ENCODE assay signal across 8 cellular contexts in the genomic region with DNA sequence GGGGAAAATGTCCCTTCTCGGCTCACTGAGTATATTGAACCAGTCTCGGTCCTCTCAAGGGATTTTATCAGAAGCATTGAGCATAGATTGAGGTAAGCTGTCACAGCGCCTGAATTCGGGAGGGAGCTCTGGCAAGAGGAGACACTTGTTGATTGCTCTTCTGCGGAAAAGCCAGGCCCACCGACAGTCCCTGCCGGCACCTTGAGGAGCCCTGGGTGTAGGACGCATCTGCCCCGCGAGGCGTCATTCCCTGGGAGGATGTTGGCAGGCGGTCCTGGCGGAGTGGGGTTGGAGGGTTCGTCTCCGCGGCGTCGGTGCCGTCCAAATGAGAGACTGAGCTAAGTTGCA. TPM values are rescaled to one million over a fixed set of nuclear protein-coding genes. Genes with fewer than 3 reads are reported as not detected.
A peak's percentile ranks its signal among the peaks of the same experiment; 100 is the strongest.
DNase-seq lines count a peak whose midpoint lies in the region; ATAC-seq, FAIRE-seq and TF ChIP-seq lines count a peak whose summit lies in the region.

No MANE protein-coding gene starts in this region.

- peak overlapping the region; percentile 99 for H3K4me2 ChIP-seq in IMR-90 (ENCODE audit: low read depth, low read length)
- H3K4me2 ChIP-seq in HepG2 (ENCODE audit: low read depth, low read length) = peak overlapping the region; percentile 86

- H3K27ac ChIP-seq in IMR-90 (ENCODE audit: insufficient read depth, low read length) (peak overlapping the region; percentile 79), dorsolateral prefrontal cortex (peak overlapping the region in 56 of 59 donors; percentile 80 to 99 (median 96)), HepG2 (ENCODE audit: extremely low read length, insufficient read depth, low read length) (peak overlapping the region; percentile 81)

- H2AFZ ChIP-seq in IMR-90 (replicated peaks; ENCODE audit: low read length, poor library complexity) (peak overlapping the region; percentile 88), HepG2 (ENCODE audit: low read length) (no peak overlapping the region)

- H3K79me1 ChIP-seq in IMR-90 (ENCODE audit: low read depth in 1 of 2, low read length in 2 of 2) = peaks cover 5 to 33% of the 10 kb centered on the region in 2 experiments; a peak in 2 of 4 replicates

- H3K4me3 ChIP-seq in IMR-90 (ENCODE audit: insufficient read depth, low read depth, low read length) = peak overlapping the region; percentile 64
- peak overlapping the region; percentile 66 to 99 (median 93) for H3K4me3 ChIP-seq in dorsolateral prefrontal cortex
- peak overlapping the region; percentile 71 to 99 (median 92) for H3K4me3 ChIP-seq in HepG2 (replicated peaks in 1 of 3; ENCODE audit: insufficient read depth in 1 of 3, low read depth in 2 of 3, low read length in 3 of 3)

- H2BK120ac ChIP-seq in IMR-90 (ENCODE audit: low read depth, low read length) = no peak overlapping the region

- H2BK5ac ChIP-seq in IMR-90 (ENCODE audit: low read depth, low read length, poor library complexity, severe bottlenecking) = peak overlapping the region; percentile 72

- ATAC-seq in IMR-90 (ENCODE audit: low read depth) (peak; percentile 1; the same call in 1 of the 2 replicates), HepG2 (peak; percentile 2), GM18858 (IDR thresholded peaks at IDR 0.05; ENCODE audit: unreplicated experiment) (no peak), GM19351 (IDR thresholded peaks at IDR 0.05; ENCODE audit: unreplicated experiment) (no peak)

- H3K27ac Mint-ChIP-seq in activated CD4-positive, alpha-beta T cell treated with anti-CD3 and anti-CD28 coated beads, Interleukin-2, amount 10 ng/mL, durations not matched to agents 7 days and 5 days = peak overlapping the region; percentile 93

- H3K9me3 Mint-ChIP-seq in activated CD4-positive, alpha-beta T cell treated with anti-CD3 and anti-CD28 coated beads, Interleukin-2, amount 10 ng/mL, durations not matched to agents 7 days and 5 days = no peaks in the 10 kb centered on the region

- peaks cover 51% of the 10 kb centered on the region for H3K4me1 Mint-ChIP-seq in activated CD4-positive, alpha-beta T cell treated with anti-CD3 and anti-CD28 coated beads, Interleukin-2, amount 10 ng/mL, durations not matched to agents 7 days and 5 days

- H3K27me3 Mint-ChIP-seq in activated CD4-positive, alpha-beta T cell treated with anti-CD3 and anti-CD28 coated beads, Interleukin-2, amount 10 ng/mL, durations not matched to agents 7 days and 5 days = no peaks in the 10 kb centered on the region

- H3K36me3 ChIP-seq in IMR-90 (ENCODE audit: control insufficient read depth, insufficient read depth, low read length) = no peaks in the 10 kb centered on the region
- no peaks in the 10 kb centered on the region; a peak in 2 of 5 replicates for H3K36me3 ChIP-seq in HepG2 (replicated peaks in 1 of 2; ENCODE audit: control insufficient read depth in 1 of 2, insufficient read depth in 2 of 2, low read length in 2 of 2)

- TF ChIP-seq POLR2A in IMR-90 (IDR thresholded peaks at IDR 0.05; ENCODE audit: low read depth, low read length) (no peak), HepG2 (IDR thresholded peaks at IDR 0.05; ENCODE audit: insufficient read depth in 1 of 2, low read depth in 2 of 2, low read length in 2 of 2) (no peak)

- H3K27me3 ChIP-seq in IMR-90 (ENCODE audit: control insufficient read depth, insufficient read depth, low read length) (no peaks in the 10 kb centered on the region), dorsolateral prefrontal cortex (no peaks in the 10 kb centered on the region), HepG2 (ENCODE audit: control insufficient read depth in 1 of 2, insufficient read depth in 2 of 2, low read length in 2 of 2) (no peaks in the 10 kb centered on the region; a peak in 1 of 5 replicates)

- peak overlapping the region; percentile 66 for H3K4ac ChIP-seq in IMR-90 (ENCODE audit: low read depth, low read length)

- H3K4me3 Mint-ChIP-seq in activated CD4-positive, alpha-beta T cell treated with anti-CD3 and anti-CD28 coated beads, Interleukin-2, amount 10 ng/mL, durations not matched to agents 7 days and 5 days = peak overlapping the region; percentile 96

- intact Hi-C loops in IMR-90 (cut with micrococcal nuclease) (no loop called here), dorsolateral prefrontal cortex (cut with DNase I) (no loop called here), HepG2 (cut with micrococcal nuclease; ENCODE audit: unreplicated experiment) (loop anchor here (5.0 kb wide), 1 partner anchor 71 kb away; no protein-coding TSS in a partner anchor)

- TF ChIP-seq CTCF in IMR-90 (conservative IDR thresholded peaks at IDR 0.05; ENCODE audit: low read depth, low read length) (no peak), dorsolateral prefrontal cortex (IDR thresholded peaks at IDR 0.05 in 54 of 56, conservative IDR thresholded peaks at IDR 0.05 in 2 of 56; ENCODE audit: low read depth in 1 of 56, partially characterized antibody in 56 of 56) (peak in 1 of 56 donors; percentile 17), HepG2 (CRISPR knock-in tag; IDR thresholded peaks at IDR 0.05) (no peak)

- peak overlapping the region; percentile 80 for H3K9ac ChIP-seq in IMR-90 (ENCODE audit: low read depth, low read length)
- H3K9ac ChIP-seq in HepG2 (ENCODE audit: insufficient read depth, low read depth, low read length) = peak overlapping the region; percentile 91

- H2AK5ac ChIP-seq in IMR-90 (ENCODE audit: low read depth, low read length) = 0 out of 2 replicates have a peak overlapping the region, but pooled peaks have one; percentile 5

- DNase-seq in D341Med (ENCODE audit: low spot score) (peak; percentile 59), IMR-90 (peak; percentile 28), dorsolateral prefrontal cortex (peak in 7 of 10 donors; percentile 22 to 61 (median 47)), HepG2 (ENCODE audit: low spot score) (no peak)
- DNase-seq in activated CD4-positive, alpha-beta T cell treated with anti-CD3 and anti-CD28 coated beads, Interleukin-2, amount 10 ng/mL, durations not matched to agents 7 days and 5 days = peak; percentile 29
- peak; percentile 46 for DNase-seq in stimulated activated CD4-positive, alpha-beta T cell treated with anti-CD3 and anti-CD28 coated beads, Interleukin-4, amount 100 ng/mL, for 24 hours

- no TSS peak for BruUV-seq in IMR-90 (replicated peaks; lab: Mats Ljungman, UMichigan)
- BruUV-seq in HepG2 (replicated peaks; lab: Mats Ljungman, UMichigan) = no TSS peak

- H3K18ac ChIP-seq in IMR-90 (ENCODE audit: low read depth, low read length) = no peak overlapping the region

- no peak overlapping the region for H2BK20ac ChIP-seq in IMR-90 (ENCODE audit: low read depth, low read length)

- 0 out of 2 replicates have a peak overlapping the region, but pooled peaks have one; percentile 5 for H4K5ac ChIP-seq in IMR-90 (ENCODE audit: low read depth, low read length)

- in situ Hi-C loops in IMR-90 (cut with MboI; ENCODE audit: low sequenced_read_pairs) (no loop called here), HepG2 (cut with HindIII; ENCODE audit: extremely low pct_ligation_motif_present, low pct_unique_long_range_greater_than_20kb) (no loop called here)

- H2AK9ac ChIP-seq in IMR-90 (replicated peaks; ENCODE audit: low read depth, low read length, poor library complexity) = peak overlapping the region; percentile 7

- H4K20me1 ChIP-seq in IMR-90 (ENCODE audit: insufficient read depth, low read length) (peaks cover 13% of the 10 kb centered on the region; the same call in 1 of the 2 replicates), HepG2 (ENCODE audit: insufficient read depth, low read length) (peaks cover 5% of the 10 kb centered on the region; the same call in 1 of the 2 replicates)

- peaks cover 23% of the 10 kb centered on the region for H3K79me2 ChIP-seq in HepG2 (ENCODE audit: insufficient read depth, low read length)

- H2BK15ac ChIP-seq in IMR-90 (ENCODE audit: low read depth, low read length) = no peak overlapping the region

- TF ChIP-seq RAD21 in IMR-90 (IDR thresholded peaks at IDR 0.05; ENCODE audit: low read length) (no peak; the same call in 1 of the 2 replicates), HepG2 (CRISPR knock-in tag; IDR thresholded peaks at IDR 0.05) (no peak)

- CTCF ChIA-PET in IMR-90 (lab: Yijun Ruan, JAX) (interaction anchor here (1.3 kb wide), 1 partner anchor 511 kb away, joined by 4 read pairs; no protein-coding TSS in a partner anchor), HepG2 (lab: Yijun Ruan, JAX; ENCODE audit: low intra/inter-chr PET ratio, low total read pairs) (no interaction called here)
- CTCF ChIA-PET in activated CD4-positive, alpha-beta T cell treated with anti-CD3 and anti-CD28 coated beads, Interleukin-2, amount 10 ng/mL, durations not matched to agents 7 days and 5 days (lab: Charles Lee) = interaction anchor here (0.7 to 1.5 kb wide), 4 partner anchors 48 to 653 kb away, joined by 3 to 5 read pairs (median 3); a partner anchor contains a TSS

- H3K9me1 ChIP-seq in IMR-90 (ENCODE audit: insufficient read depth, low read length) = peaks cover 4% of the 10 kb centered on the region; the same call in 1 of the 2 replicates

- dilution Hi-C loops in IMR-90 (cut with HindIII; ENCODE audit: low sequenced_read_pairs, unreplicated experiment) = no loop called here

- peak overlapping the region; percentile 79; the same call in 1 of the 2 replicates for H3K14ac ChIP-seq in IMR-90 (replicated peaks; ENCODE audit: low read depth, low read length)

- H3K56ac ChIP-seq in IMR-90 (ENCODE audit: extremely low read depth, insufficient read depth, low read length) = peak overlapping the region; percentile 52; the same call in 1 of the 2 replicates

- H3K9me3 ChIP-seq in IMR-90 (ENCODE audit: control insufficient read depth, insufficient read depth, low read length) (no peaks in the 10 kb centered on the region), HepG2 (ENCODE audit: low read length) (no peaks in the 10 kb centered on the region)

- 0% methylated on average over 12 of the region's 19 CpGs; no CpG with 5 or more reads in 1 of the 2 experiments for WGBS in IMR-90 (ENCODE audit: extremely low coverage in 2 of 2, insufficient read length in 1 of 2), 2 experiments
- WGBS in HepG2 (ENCODE audit: low lambda C conversion rate) = 0% methylated on average over 14 of the region's 19 CpGs

- H3K4me1 ChIP-seq in IMR-90 (ENCODE audit: control insufficient read depth, insufficient read depth, low read length) (0 out of 2 replicates have a peak, but pooled peaks cover 2% of the 10 kb centered on the region), HepG2 (ENCODE audit: insufficient read depth, low read length) (peaks cover 37% of the 10 kb centered on the region)

- no peak overlapping the region for H4K91ac ChIP-seq in IMR-90 (ENCODE audit: insufficient read depth, low read depth, low read length)

- H3K36me3 Mint-ChIP-seq in activated CD4-positive, alpha-beta T cell treated with anti-CD3 and anti-CD28 coated beads, Interleukin-2, amount 10 ng/mL, durations not matched to agents 7 days and 5 days (ENCODE audit: low read depth) = peaks cover 4% of the 10 kb centered on the region

- no peak for TF ChIP-seq EP300 in HepG2 (IDR thresholded peaks at IDR 0.05; ENCODE audit: low read depth in 2 of 2, low read length in 2 of 2)
- no peak for TF ChIP-seq EP300 in HepG2 (CRISPR knock-in tag; IDR thresholded peaks at IDR 0.05; ENCODE audit: borderline replicate concordance)

- peak overlapping the region; percentile 90; the same call in 1 of the 2 replicates for H3K23ac ChIP-seq in IMR-90 (ENCODE audit: low read depth, low read length)

- POLR2A ChIA-PET in IMR-90 (lab: Charles Lee; ENCODE audit: unreplicated experiment) = no interaction called here
- POLR2A ChIA-PET in activated CD4-positive, alpha-beta T cell treated with anti-CD3 and anti-CD28 coated beads, Interleukin-2, amount 10 ng/mL, durations not matched to agents 7 days and 5 days (lab: Charles Lee) = no interaction called here
- POLR2A ChIA-PET in HepG2 (lab: Yijun Ruan, JAX) = interaction anchor here (0.9 to 3.0 kb wide), 7 partner anchors 10 to 729 kb away, joined by 3 to 16 read pairs (median 4); a partner anchor contains a TSS

- H4K8ac ChIP-seq in IMR-90 (ENCODE audit: low read depth in 2 of 2, low read length in 2 of 2) = peak overlapping the region in 1 of 2 experiments; percentile 20; a peak in 2 of 4 replicates

- FAIRE-seq in HepG2 (lab: Jason Lieb, UNC) = no peak

RNA-seq across cellular contexts. Expression of a gene that starts 0.8 kb away (rescaled TPM):
- total RNA-seq in IMR-90 (2012; rRNA removed) = 36.1 and 49.6 TPM in 2 replicates
- polyA plus RNA-seq in IMR-90 (2012; rRNA removed) = 65.9 and 82.8 TPM in 2 replicates
- polyA plus RNA-seq in IMR-90 (2012; cell fraction: cytosol; rRNA removed) = 23.1 and 52.3 TPM in 2 replicates
- 85.3 and 198 TPM in 2 replicates for polyA plus RNA-seq in IMR-90 (2012; cell fraction: nucleus; rRNA removed; ENCODE audit: low replicate concordance)
- total RNA-seq in activated CD4-positive, alpha-beta T cell treated with anti-CD3 and anti-CD28 coated beads, Interleukin-2, amount 10 ng/mL, durations not matched to agents 7 days and 5 days = 10 to 100 TPM; 72.9 to 88.1 TPM
- 100 to 1,000 TPM in 115 of 120 experiments, 10 to 100 TPM in 5; 91.4 to 209 (median 146) TPM for total RNA-seq in dorsolateral prefrontal cortex
- total RNA-seq in HepG2 (2016; rRNA removed; fragmentation: Illumina TruSeq; extraction: Trizol) = 59.2 and 64.3 TPM in 2 replicates
- 39.0 and 41.9 TPM in 2 replicates for total RNA-seq in HepG2 (2016; cell fraction: cytosol; rRNA removed; fragmentation: Illumina TruSeq; extraction: Trizol; ENCODE audit: low read depth)
- total RNA-seq in HepG2 (2016; cell fraction: insoluble cytoplasmic fraction; rRNA removed; fragmentation: Illumina TruSeq; extraction: Trizol) = 57.9 and 71.5 TPM in 2 replicates
- 69.1 and 90.8 TPM in 2 replicates for total RNA-seq in HepG2 (2016; cell fraction: membrane; rRNA removed; fragmentation: Illumina TruSeq; extraction: Trizol)
- 79.2 and 92.5 TPM in 2 replicates for total RNA-seq in HepG2 (2016; cell fraction: nucleus; rRNA removed; fragmentation: Illumina TruSeq; extraction: Trizol)
- 93.5 and 98.4 TPM in 2 replicates for polyA plus RNA-seq in HepG2 (2011; rRNA removed)
- 44.3 and 45.4 TPM in 2 replicates for polyA plus RNA-seq in HepG2 (2011; cell fraction: cytosol; rRNA removed)
- 382 and 412 TPM in 2 replicates for polyA plus RNA-seq in HepG2 (2011; cell fraction: nucleus; rRNA removed)
- 65.8 and 76.9 TPM in 2 replicates for polyA plus RNA-seq in HepG2 (2012)
- polyA plus RNA-seq in HepG2 (2016; cell fraction: cytosol; fragmentation: Illumina TruSeq; extraction: Trizol; ENCODE audit: low read depth) = 44.6 and 65.5 TPM in 2 replicates
- 77.5 and 86.9 TPM in 2 replicates for polyA plus RNA-seq in HepG2 (2016; cell fraction: insoluble cytoplasmic fraction; fragmentation: Illumina TruSeq; extraction: Trizol; ENCODE audit: low read depth)
- polyA plus RNA-seq in HepG2 (2016; cell fraction: membrane; fragmentation: Illumina TruSeq; extraction: Trizol; ENCODE audit: low read depth) = 66.8 and 86.6 TPM in 2 replicates
- 216 and 220 TPM in 2 replicates for polyA plus RNA-seq in HepG2 (2016; cell fraction: nucleus; fragmentation: Illumina TruSeq; extraction: Trizol; ENCODE audit: insufficient read depth, low read depth)
- 55.2 and 76.3 TPM in 2 replicates for polyA minus RNA-seq in HepG2 (2011; rRNA and poly(A)+ RNA removed; ENCODE audit: low replicate concordance)
- polyA minus RNA-seq in HepG2 (2011; cell fraction: cytosol; rRNA and poly(A)+ RNA removed) = 24.3 and 30.7 TPM in 2 replicates
- 98.2 and 133 TPM in 2 replicates for polyA minus RNA-seq in HepG2 (2011; cell fraction: nucleus; rRNA and poly(A)+ RNA removed)

RNA-seq across cellular contexts. Expression of a gene that starts 4.4 kb away (rescaled TPM):
- 11.1 and 12.8 TPM in 2 replicates for total RNA-seq in IMR-90 (2012; rRNA removed)
- polyA plus RNA-seq in IMR-90 (2012; rRNA removed) = 8.5 and 9.4 TPM in 2 replicates
- polyA plus RNA-seq in IMR-90 (2012; cell fraction: cytosol; rRNA removed) = 3.1 and 3.8 TPM in 2 replicates
- polyA plus RNA-seq in IMR-90 (2012; cell fraction: nucleus; rRNA removed; ENCODE audit: low replicate concordance) = 2.9 and 10.5 TPM in 2 replicates
- total RNA-seq in activated CD4-positive, alpha-beta T cell treated with anti-CD3 and anti-CD28 coated beads, Interleukin-2, amount 10 ng/mL, durations not matched to agents 7 days and 5 days = 1 to 10 TPM; 6.8 to 8.4 TPM
- total RNA-seq in dorsolateral prefrontal cortex = 10 to 100 TPM in 116 of 120 experiments, 1 to 10 TPM in 4; 9.1 to 27.8 (median 14.9) TPM
- 15.5 and 25.4 TPM in 2 replicates for total RNA-seq in HepG2 (2016; rRNA removed; fragmentation: Illumina TruSeq; extraction: Trizol)
- total RNA-seq in HepG2 (2016; cell fraction: cytosol; rRNA removed; fragmentation: Illumina TruSeq; extraction: Trizol; ENCODE audit: low read depth) = 1.7 and 1.8 TPM in 2 replicates
- total RNA-seq in HepG2 (2016; cell fraction: insoluble cytoplasmic fraction; rRNA removed; fragmentation: Illumina TruSeq; extraction: Trizol) = 15.4 and 24.0 TPM in 2 replicates
- total RNA-seq in HepG2 (2016; cell fraction: membrane; rRNA removed; fragmentation: Illumina TruSeq; extraction: Trizol) = 12.7 and 13.3 TPM in 2 replicates
- total RNA-seq in HepG2 (2016; cell fraction: nucleus; rRNA removed; fragmentation: Illumina TruSeq; extraction: Trizol) = 13.0 and 14.6 TPM in 2 replicates
- 8.7 and 11.4 TPM in 2 replicates for polyA plus RNA-seq in HepG2 (2011; rRNA removed)
- 5.9 and 7.6 TPM in 2 replicates for polyA plus RNA-seq in HepG2 (2011; cell fraction: cytosol; rRNA removed)
- polyA plus RNA-seq in HepG2 (2011; cell fraction: nucleus; rRNA removed) = 4.6 and 4.9 TPM in 2 replicates
- 5.6 and 6.2 TPM in 2 replicates for polyA plus RNA-seq in HepG2 (2012)
- 1.3 and 1.4 TPM in 2 replicates for polyA plus RNA-seq in HepG2 (2016; cell fraction: cytosol; fragmentation: Illumina TruSeq; extraction: Trizol; ENCODE audit: low read depth)
- 24.9 and 25.0 TPM in 2 replicates for polyA plus RNA-seq in HepG2 (2016; cell fraction: insoluble cytoplasmic fraction; fragmentation: Illumina TruSeq; extraction: Trizol; ENCODE audit: low read depth)
- 7.3 and 7.7 TPM in 2 replicates for polyA plus RNA-seq in HepG2 (2016; cell fraction: membrane; fragmentation: Illumina TruSeq; extraction: Trizol; ENCODE audit: low read depth)
- polyA plus RNA-seq in HepG2 (2016; cell fraction: nucleus; fragmentation: Illumina TruSeq; extraction: Trizol; ENCODE audit: insufficient read depth, low read depth) = 19.5 and 21.6 TPM in 2 replicates
- polyA minus RNA-seq in HepG2 (2011; rRNA and poly(A)+ RNA removed; ENCODE audit: low replicate concordance) = 6.8 and 9.5 TPM in 2 replicates
- 7.1 and 9.0 TPM in 2 replicates for polyA minus RNA-seq in HepG2 (2011; cell fraction: cytosol; rRNA and poly(A)+ RNA removed)
- 8.2 and 11.1 TPM in 2 replicates for polyA minus RNA-seq in HepG2 (2011; cell fraction: nucleus; rRNA and poly(A)+ RNA removed)

Comparison
In these comparisons a context has a peak if more than half of its experiments do, and no peak if none do; other contexts are left out.
1. ATAC-seq: peak in IMR-90 (single experiment) and HepG2 (single experiment); none in GM18858 (single experiment) and GM19351 (single experiment).
2. Peak in every context shown above with its lines, with median percentiles within 50 percentile points of each other: H3K27ac ChIP-seq and H3K4me3 ChIP-seq.